ENCODE assay signal across 8 cellular contexts in genomic region chr5:43191740-43192557, GRCh38. TPM values are rescaled to one million over a fixed set of nuclear protein-coding genes. Genes with fewer than 3 reads are reported as not detected.
A peak's percentile ranks its signal among the peaks of the same experiment; 100 is the strongest.
DNase-seq lines count a peak whose midpoint lies in the region; ATAC-seq and TF ChIP-seq lines count a peak whose summit lies in the region.

NIM1K (plus strand) TSS chr5:43192225; CDS start chr5:43245776, 53,551 bp downstream.

- no peak for TF ChIP-seq CTCF in esophagus muscularis mucosa (IDR thresholded peaks at IDR 0.05)

- H3K4me3 Mint-ChIP-seq in stimulated activated naive CD8-positive, alpha-beta T cell treated with anti-CD3 and anti-CD28 coated beads, Interleukin-15, Interleukin-2, amounts not matched to agents 100 ng/mL and 50 ng/mL, for 24 hours, result peak within 1 kb of the TSS; percentile 86

- peak; percentile 39 for ATAC-seq in GM18517 (IDR thresholded peaks at IDR 0.05; ENCODE audit: unreplicated experiment)
- peak; percentile 84 for ATAC-seq in HG02678 (IDR thresholded peaks at IDR 0.05; ENCODE audit: unreplicated experiment)

- peak within 1 kb of the TSS; percentile 74 for H3K27ac Mint-ChIP-seq in stimulated activated naive CD8-positive, alpha-beta T cell treated with anti-CD3 and anti-CD28 coated beads, Interleukin-15, Interleukin-2, amounts not matched to agents 100 ng/mL and 50 ng/mL, for 24 hours

- no peak for TF ChIP-seq POLR2A in esophagus muscularis mucosa (IDR thresholded peaks at IDR 0.05; ENCODE audit: low read depth)

- DNase-seq in NCI-H2196 treated with DMSO at 0.1 percent for 48 hours (lab: John Stamatoyannopoulos, UW; ENCODE audit: unreplicated experiment) (peak; percentile 51), esophagus muscularis mucosa (ENCODE audit: extremely low spot score) (no peak), OCI-M1 (lab: John Stamatoyannopoulos, UW) (no peak)
- DNase-seq in activated T-cell treated with anti-CD3 and anti-CD28 coated beads, Interleukin-2, amount 50 U/mL, for 1 hour, result peak; percentile 37

- H3K36me3 ChIP-seq in esophagus muscularis mucosa (no peaks in the 10 kb centered on the region), muscle layer of colon (ENCODE audit: insufficient read depth, low read length) (no peaks in the 10 kb centered on the region)

- no peak for TF ChIP-seq EP300 in esophagus muscularis mucosa (IDR thresholded peaks at IDR 0.05)

- peaks cover 16% of the 10 kb centered on the region for H3K27me3 Mint-ChIP-seq in stimulated activated naive CD8-positive, alpha-beta T cell treated with anti-CD3 and anti-CD28 coated beads, Interleukin-15, Interleukin-2, amounts not matched to agents 100 ng/mL and 50 ng/mL, for 24 hours

- under 1% methylated on average over 25 of the region's 64 CpGs for WGBS in esophagus muscularis mucosa

- H3K9ac ChIP-seq in muscle layer of colon (ENCODE audit: low read length), result peak within 1 kb of the TSS; percentile 15

- peak within 1 kb of the TSS; percentile 63 to 72 (median 68) for H3K4me3 ChIP-seq in esophagus muscularis mucosa
- peak within 1 kb of the TSS; percentile 62 to 70 for H3K4me3 ChIP-seq in muscle layer of colon (ENCODE audit: low read depth in 1 of 2, low read length in 2 of 2)

- intact Hi-C loops in esophagus muscularis mucosa (cut with DNase I), result loop anchor here (10.0 kb wide), 1 partner anchor 123 kb away; the partner anchor contains the start of gene HMGCS1

- H3K4me1 ChIP-seq in esophagus muscularis mucosa (peaks cover 11 to 36% (median 31%) of the 10 kb centered on the region in 4 donors), muscle layer of colon (ENCODE audit: insufficient read depth, low read length) (peaks cover 9% of the 10 kb centered on the region)

- H3K9me3 ChIP-seq in esophagus muscularis mucosa (no peaks in the 10 kb centered on the region), muscle layer of colon (ENCODE audit: low read length) (no peaks in the 10 kb centered on the region)

- H3K36me3 Mint-ChIP-seq in stimulated activated naive CD8-positive, alpha-beta T cell treated with anti-CD3 and anti-CD28 coated beads, Interleukin-15, Interleukin-2, amounts not matched to agents 100 ng/mL and 50 ng/mL, for 24 hours (ENCODE audit: low read depth), result peaks cover 8% of the 10 kb centered on the region

- peaks cover 32% of the 10 kb centered on the region for H3K4me1 Mint-ChIP-seq in stimulated activated naive CD8-positive, alpha-beta T cell treated with anti-CD3 and anti-CD28 coated beads, Interleukin-15, Interleukin-2, amounts not matched to agents 100 ng/mL and 50 ng/mL, for 24 hours (ENCODE audit: low read depth)

- H3K27ac ChIP-seq in esophagus muscularis mucosa (replicated peaks in 1 of 4) (peak within 1 kb of the TSS; percentile 30 to 75 (median 60)), muscle layer of colon (ENCODE audit: low read depth, low read length) (no peak within 1 kb of the TSS)

- H3K9me3 Mint-ChIP-seq in stimulated activated naive CD8-positive, alpha-beta T cell treated with anti-CD3 and anti-CD28 coated beads, Interleukin-15, Interleukin-2, amounts not matched to agents 100 ng/mL and 50 ng/mL, for 24 hours, result no peaks in the 10 kb centered on the region

- H3K27me3 ChIP-seq in esophagus muscularis mucosa (no peaks in the 10 kb centered on the region), muscle layer of colon (ENCODE audit: control insufficient read depth in 1 of 2, insufficient read depth in 2 of 2, low read length in 2 of 2) (no peaks in the 10 kb centered on the region)

RNA-seq across cellular contexts. Expression of gene NIM1K, which starts in this region (rescaled TPM):
- total RNA-seq in esophagus muscularis mucosa, result 1 to 10 TPM in 3 of 4 donors, under 1 TPM in 1; 0.42 to 2.3 (median 1.6) TPM

Comparison
In these comparisons a context has a peak if more than half of its experiments do, and no peak if none do; other contexts are left out.
1. DNase-seq: peak in NCI-H2196 treated with DMSO at 0.1 percent for 48 hours (single experiment) and activated T-cell treated with anti-CD3 and anti-CD28 coated beads, Interleukin-2, amount 50 U/mL, for 1 hour (single experiment); none in esophagus muscularis mucosa (single experiment) and OCI-M1 (single experiment).